ENCODE assay signal across 8 cellular contexts in the genomic region with DNA sequence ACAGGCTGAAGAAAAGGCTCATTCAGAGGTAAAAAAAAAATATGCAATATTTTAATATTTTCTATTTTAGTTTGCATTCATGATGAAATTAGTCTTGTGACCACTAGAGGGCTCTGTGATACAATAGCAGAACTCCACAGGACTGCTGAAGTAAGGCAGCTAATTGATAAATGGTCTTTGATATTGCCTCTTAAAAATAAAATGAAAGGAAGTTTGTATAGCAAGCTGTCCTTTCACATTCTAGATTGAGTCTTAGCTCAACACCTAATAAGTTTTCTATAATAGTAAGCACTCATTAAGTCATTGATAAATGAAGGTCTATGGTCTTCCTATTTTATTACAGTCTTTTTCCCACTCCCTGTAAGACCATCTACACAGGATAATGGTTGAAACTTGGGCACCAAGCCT.
DNase-seq lines count a peak whose midpoint lies in the region; ATAC-seq and TF ChIP-seq lines count a peak whose summit lies in the region.

No MANE protein-coding gene starts in this region.

- no peaks in the 10 kb centered on the region for H3K9me3 ChIP-seq in CD8-positive, alpha-beta T cell (ENCODE audit: low read length)
- H3K9me3 ChIP-seq in smooth muscle cell (replicated peaks; ENCODE audit: low read depth): no peaks in the 10 kb centered on the region

- peak; percentile 54 for TF ChIP-seq CTCF in CD8-positive, alpha-beta T cell (IDR thresholded peaks at IDR 0.05)
- peak; percentile 64 for TF ChIP-seq CTCF in foreskin fibroblast (IDR thresholded peaks at IDR 0.05; ENCODE audit: low read depth, low read length)
- TF ChIP-seq CTCF in smooth muscle cell (IDR thresholded peaks at IDR 0.05; ENCODE audit: borderline replicate concordance, insufficient read depth, poor library complexity, severe bottlenecking): peak; percentile 90
- no peak for TF ChIP-seq CTCF in lower leg skin (IDR thresholded peaks at IDR 0.05)

- no peaks in the 10 kb centered on the region for H3K4me1 Mint-ChIP-seq in CD8-positive, alpha-beta T cell (ENCODE audit: low read depth)

- H3K36me3 ChIP-seq in CD8-positive, alpha-beta T cell (ENCODE audit: insufficient read depth, low read length): no peaks in the 10 kb centered on the region
- H3K36me3 ChIP-seq in smooth muscle cell (ENCODE audit: low read depth): no peaks in the 10 kb centered on the region

- no peak for TF ChIP-seq POLR2A in lower leg skin (IDR thresholded peaks at IDR 0.05)

- peak; percentile 62 for TF ChIP-seq RAD21 in Ishikawa (IDR thresholded peaks at IDR 0.05; ENCODE audit: low read depth)

- H3K4me3 ChIP-seq in CD8-positive, alpha-beta T cell (ENCODE audit: low read depth, low read length): no peak overlapping the region
- no peak overlapping the region for H3K4me3 ChIP-seq in foreskin fibroblast (ENCODE audit: low read depth in 1 of 2, low read length in 2 of 2)
- no peak overlapping the region for H3K4me3 ChIP-seq in smooth muscle cell
- no peak overlapping the region for H3K4me3 ChIP-seq in lower leg skin (ENCODE audit: low read depth, poor library complexity, severe bottlenecking)

- no peak for TF ChIP-seq EP300 in Ishikawa (IDR thresholded peaks at IDR 0.05; ENCODE audit: borderline replicate concordance)

- H3K4me1 ChIP-seq in CD8-positive, alpha-beta T cell (ENCODE audit: insufficient read depth, low read length): no peaks in the 10 kb centered on the region
- H3K4me1 ChIP-seq in smooth muscle cell (ENCODE audit: low read depth): no peaks in the 10 kb centered on the region

- no peaks in the 10 kb centered on the region for H3K27me3 ChIP-seq in CD8-positive, alpha-beta T cell (ENCODE audit: insufficient read depth, low read length)
- no peaks in the 10 kb centered on the region for H3K27me3 ChIP-seq in smooth muscle cell (ENCODE audit: low read depth)

- H3K79me2 ChIP-seq in smooth muscle cell (ENCODE audit: low read depth): no peaks in the 10 kb centered on the region

- intact Hi-C loops in CD8-positive, alpha-beta T cell (cut with DNase I, micrococcal nuclease): loop anchor here in 1 of 2 experiments (10.0 kb wide), 1 partner anchor 1588 kb away; no protein-coding TSS in a partner anchor
- intact Hi-C loops in lower leg skin (cut with DNase I; ENCODE audit: low total_unique reads): no loop called here

- no peak overlapping the region for H3K4me2 ChIP-seq in smooth muscle cell

- H3K27ac Mint-ChIP-seq in CD8-positive, alpha-beta T cell: no peak overlapping the region

- no peak overlapping the region for H3K4me3 Mint-ChIP-seq in CD8-positive, alpha-beta T cell

- no peaks in the 10 kb centered on the region for H4K20me1 ChIP-seq in smooth muscle cell (ENCODE audit: low read depth)

- POLR2A ChIA-PET in CD8-positive, alpha-beta T cell (lab: Charles Lee): no interaction called here

- H2AFZ ChIP-seq in smooth muscle cell (ENCODE audit: low read depth): no peak overlapping the region

- no peak for ATAC-seq in CD8-positive, alpha-beta T cell
- peak; percentile 68 for ATAC-seq in GM19043 (IDR thresholded peaks at IDR 0.05; ENCODE audit: low read depth, unreplicated experiment)

- CTCF ChIA-PET in CD8-positive, alpha-beta T cell (lab: Charles Lee): no interaction called here

- no peak for DNase-seq in CD8-positive, alpha-beta T cell
- peak; percentile 68 for DNase-seq in RKO (ENCODE audit: low spot score)
- DNase-seq in foreskin fibroblast: peak; percentile 17 to 65
- DNase-seq in smooth muscle cell (lab: John Stamatoyannopoulos, UW; ENCODE audit: unreplicated experiment): no peak
- DNase-seq in NCI-H524 treated with DMSO at 0.1 percent for 48 hours (lab: John Stamatoyannopoulos, UW): no peak
- DNase-seq in lower leg skin (ENCODE audit: low spot score in 2 of 2): no peak

- H3F3A ChIP-seq in smooth muscle cell (ENCODE audit: low read depth): no peaks in the 10 kb centered on the region

- no peak overlapping the region for H3K27ac ChIP-seq in CD8-positive, alpha-beta T cell (ENCODE audit: low read depth, low read length)
- no peak overlapping the region for H3K27ac ChIP-seq in smooth muscle cell (ENCODE audit: low read depth)

- no peaks in the 10 kb centered on the region for H3K36me3 Mint-ChIP-seq in CD8-positive, alpha-beta T cell

- no peaks in the 10 kb centered on the region for H3K9me3 Mint-ChIP-seq in CD8-positive, alpha-beta T cell

- no peaks in the 10 kb centered on the region for H3K27me3 Mint-ChIP-seq in CD8-positive, alpha-beta T cell (ENCODE audit: low read depth)

- H3K9ac ChIP-seq in smooth muscle cell (ENCODE audit: low read depth): no peak overlapping the region

TF ChIP-seq in Ishikawa, 13 proteins besides CTCF, POLR2A, EP300 and RAD21:
- TF ChIP-seq TAF1 (IDR thresholded peaks at IDR 0.05; ENCODE audit: low read depth) (no peak), EGR1 (IDR thresholded peaks at IDR 0.05) (no peak), CEBPB (IDR thresholded peaks at IDR 0.05) (no peak)

Comparison
In these comparisons a context has a peak if more than half of its experiments do, and no peak if none do; other contexts are left out.
1. DNase-seq: peak in RKO (single experiment) and foreskin fibroblast (2 of 2); none in CD8-positive, alpha-beta T cell (0 of 7), smooth muscle cell (single experiment), NCI-H524 treated with DMSO at 0.1 percent for 48 hours (single experiment) and lower leg skin (0 of 2).
2. CTCF ChIP-seq: peak in CD8-positive, alpha-beta T cell (single experiment), foreskin fibroblast (single experiment) and smooth muscle cell (single experiment); none in lower leg skin (0 of 3).